ENCODE assay signal across 8 cellular contexts in the genomic region with DNA sequence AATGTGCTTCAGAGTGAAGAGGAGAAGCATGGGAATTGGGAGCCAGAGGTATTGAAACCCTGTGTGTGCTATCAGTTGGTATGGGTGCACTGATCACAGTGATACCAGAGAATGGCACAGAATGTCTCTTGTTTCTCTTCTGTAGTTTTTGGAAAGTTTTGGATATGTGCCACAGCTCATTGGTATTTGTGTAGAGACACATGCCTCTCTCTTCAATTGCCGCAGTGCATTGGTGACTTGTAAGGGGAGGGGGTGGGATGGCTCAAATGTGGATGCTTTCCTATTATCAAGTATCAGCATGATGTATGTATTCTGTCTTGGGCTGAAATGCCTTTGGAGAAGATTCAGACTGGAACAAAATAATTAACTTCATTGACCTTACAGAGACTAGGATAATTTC.
"Had no signal": no experiment of that assay in that cellular context is flagged by ENCODE, and none has a peak within 500 bp of the region (broad histone marks: within the 10 kb centered on the region; RNA-seq: fewer than 3 reads in every experiment).

No MANE protein-coding gene starts in this region.

- H3K4me2 ChIP-seq: GM23338 had no signal

- H3K4me3 Mint-ChIP-seq: GM23338 had no signal

- ATAC-seq: GM23338, HCT116, K562 had no signal

- H3K36me3 ChIP-seq: HAP-1 had no signal

- H3K27ac Mint-ChIP-seq: GM23338 had no signal

- FAIRE-seq: HTR-8/SVneo, K562 had no signal

- H3K9me3 ChIP-seq: HAP-1 had no signal

- H3K9me3 Mint-ChIP-seq: GM23338 had no signal

- H2AFZ ChIP-seq: GM23338 had no signal

- H3K4me3 ChIP-seq: GM23338, HAP-1, K562 had no signal

- DNase-seq: H7, IMR-90, KG1 had no signal
